ENCODE assay signal across 24 cellular contexts in the genomic region with DNA sequence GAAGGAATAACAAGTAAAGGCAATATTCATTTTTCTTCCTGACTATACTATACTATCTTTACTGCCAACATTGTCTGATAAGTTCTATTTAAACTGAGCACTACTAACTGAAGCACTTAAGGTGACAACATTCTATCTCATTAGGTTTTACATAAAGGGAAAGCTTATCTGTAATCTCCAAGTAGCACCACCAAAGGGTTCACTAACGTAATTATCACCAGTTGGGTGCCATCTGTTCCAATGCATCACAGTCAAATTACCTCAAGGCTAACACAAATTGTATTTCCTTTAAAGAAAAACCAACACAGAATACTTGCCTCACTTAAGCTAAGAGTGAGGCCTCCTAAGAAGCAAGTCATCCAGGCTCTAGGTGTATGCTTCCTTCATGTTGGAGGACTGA.
"Had no signal": no experiment of that assay in that cellular context is flagged by ENCODE, and none has a peak within 500 bp of the region (broad histone marks: within the 10 kb centered on the region; RNA-seq: fewer than 3 reads in every experiment).

No MANE protein-coding gene starts in this region.

- H3K27ac ChIP-seq: coronary artery, heart right ventricle, neutrophil, ovary, prostate gland, thyroid gland, upper lobe of right lung had no signal

- H3K36me3 ChIP-seq: esophagus squamous epithelium, heart right ventricle, neutrophil, ovary, prostate gland, thyroid gland, upper lobe of right lung had no signal

- DNase-seq: activated B cell treated with CpG ODN at 0.5 μM for 24 hours; activated CD4-positive, alpha-beta memory T cell treated with anti-CD3 and anti-CD28 coated beads for 36 hours; activated CD4-positive, alpha-beta T cell treated with anti-CD3 and anti-CD28 coated beads for 36 hours; activated naive CD4-positive, alpha-beta T cell treated with Interleukin-2 at 50 U/mL for 16 hours; activated naive CD8-positive, alpha-beta T cell treated with anti-CD3 and anti-CD28 coated beads for 36 hours; activated T-cell treated with anti-CD3 and anti-CD28 coated beads, Interleukin-2, amount 50 U/mL, for 48 hours; amniotic stem cell; cerebellar nuclear complex; endodermal cell; esophagus squamous epithelium; heart right ventricle; islet precursor cell; left cardiac atrium; ovary; stimulated activated CD4-positive, alpha-beta T cell treated with anti-CD3 and anti-CD28 coated beads, Interleukin-12 subunit alpha, Interleukin-12 subunit beta, amount 100 ng/mL, for 4 hours; stimulated activated CD4-positive, alpha-beta T cell treated with anti-CD3 and anti-CD28 coated beads, Interleukin-4, amount 100 ng/mL, for 4 hours; stimulated activated naive CD8-positive, alpha-beta T cell treated with anti-CD3 and anti-CD28 coated beads, Interleukin-15, Interleukin-2, amounts not matched to agents 100 U/mL and 50 U/mL, for 24 hours; substantia nigra; T1000; thyroid gland; upper lobe of right lung had no signal

- H3K27me3 ChIP-seq: esophagus squamous epithelium, heart right ventricle, neutrophil, ovary, thyroid gland, upper lobe of right lung had no signal

- H3K4me1 ChIP-seq: heart right ventricle, prostate gland, thyroid gland, upper lobe of right lung had no signal

- H3K4me3 ChIP-seq: coronary artery, esophagus squamous epithelium, heart right ventricle, ovary, prostate gland, thyroid gland, upper lobe of right lung had no signal

- H3K9me3 ChIP-seq: esophagus squamous epithelium, neutrophil, ovary, prostate gland, thyroid gland, upper lobe of right lung had no signal
